Comparison of ENCODE assay signal across 14 cellular contexts in genomic region chr6:155561262-155561970, GRCh38.
A peak's percentile ranks its signal among the peaks of the same experiment; 100 is the strongest.
DNase-seq lines count a peak whose midpoint lies in the region; ATAC-seq and TF ChIP-seq lines count a peak whose summit lies in the region.
"Had no signal": no experiment of that assay in that cellular context is flagged by ENCODE, and none has a peak within 500 bp of the region (broad histone marks: within the 10 kb centered on the region; RNA-seq: fewer than 3 reads in every experiment).

No MANE protein-coding gene starts in this region.

- no peaks in the 10 kb centered on the region for H3K23me2 ChIP-seq in H9 (ENCODE audit: insufficient read length, low read depth, low read length, poor library complexity, severe bottlenecking)

- peaks cover 5 to 11% of the 10 kb centered on the region in 2 experiments for H3K4me1 Mint-ChIP-seq in H9
- H3K4me1 Mint-ChIP-seq: IgD-negative memory B cell had no signal

- TF ChIP-seq POLR2A in IMR-90 (IDR thresholded peaks at IDR 0.05; ENCODE audit: low read depth, low read length) = no peak

- H2BK15ac ChIP-seq in IMR-90 (ENCODE audit: low read depth, low read length) = no peak overlapping the region
- H2BK15ac ChIP-seq in H9 (ENCODE audit: low read depth, low read length) = no peak overlapping the region

- no peak overlapping the region for H2BK20ac ChIP-seq in IMR-90 (ENCODE audit: low read depth, low read length)
- no peak overlapping the region for H2BK20ac ChIP-seq in H9 (ENCODE audit: low read depth, low read length, poor library complexity, severe bottlenecking)

- H2AFZ ChIP-seq in IMR-90 (replicated peaks; ENCODE audit: low read length, poor library complexity) = no peak overlapping the region
- no peak overlapping the region for H2AFZ ChIP-seq in H9 (ENCODE audit: low read length)
- H2AFZ ChIP-seq: PC-9 had no signal

- peaks cover 4 to 12% of the 10 kb centered on the region in 2 experiments; a peak in 4 of 5 replicates for H3K9me3 Mint-ChIP-seq in H9

- H3K27ac ChIP-seq in IMR-90 (ENCODE audit: insufficient read depth, low read length) = no peak overlapping the region
- no peak overlapping the region for H3K27ac ChIP-seq in brain microvascular endothelial cell
- no peak overlapping the region for H3K27ac ChIP-seq in H9 (ENCODE audit: insufficient read length, low read depth, low read length)
- H3K27ac ChIP-seq: PC-9 had no signal

- H4K91ac ChIP-seq in IMR-90 (ENCODE audit: insufficient read depth, low read depth, low read length) = no peak overlapping the region
- no peak overlapping the region for H4K91ac ChIP-seq in H9 (ENCODE audit: insufficient read length, low read depth, low read length)

- no peaks in the 10 kb centered on the region for H3K27me3 Mint-ChIP-seq in H9 (ENCODE audit: low read depth)

- H3K27ac Mint-ChIP-seq in H9 = no peak overlapping the region
- H3K27ac Mint-ChIP-seq: IgD-negative memory B cell had no signal

- no CpG with 5 or more reads among the region's 1 CpG for WGBS in IMR-90 (ENCODE audit: extremely low coverage in 2 of 2, insufficient read length in 1 of 2), 2 experiments
- no CpG with 5 or more reads among the region's 1 CpG for WGBS in H9 (ENCODE audit: extremely low coverage, insufficient read length, low lambda C conversion rate)

- no peak overlapping the region for H4K8ac ChIP-seq in IMR-90 (ENCODE audit: low read depth in 2 of 2, low read length in 2 of 2)
- no peak overlapping the region for H4K8ac ChIP-seq in H9 (replicated peaks; ENCODE audit: insufficient read length, low read depth, low read length)

- H3K56ac ChIP-seq in IMR-90 (ENCODE audit: extremely low read depth, insufficient read depth, low read length) (no peak overlapping the region), H9 (ENCODE audit: insufficient read length, low read depth, low read length) (no peak overlapping the region)

- peaks cover 0 to 11% (median 1%) of the 10 kb centered on the region in 3 experiments; a peak in 4 of 7 replicates for H3K36me3 Mint-ChIP-seq in H9 (ENCODE audit: insufficient read depth in 1 of 3, low read depth in 3 of 3)

- H3K9me3 ChIP-seq in IMR-90 (ENCODE audit: control insufficient read depth, insufficient read depth, low read length) = no peaks in the 10 kb centered on the region
- H3K9me3 ChIP-seq in adipocyte (ENCODE audit: control insufficient read depth, low read length) = no peaks in the 10 kb centered on the region
- no peaks in the 10 kb centered on the region for H3K9me3 ChIP-seq in H9 (ENCODE audit: control insufficient read depth, low read depth, low read length)

- H3K4me1 ChIP-seq in IMR-90 (ENCODE audit: control insufficient read depth, insufficient read depth, low read length) (peaks cover 2% of the 10 kb centered on the region), adipocyte (ENCODE audit: control insufficient read depth, insufficient read depth, low read length) (no peaks in the 10 kb centered on the region), H9 (ENCODE audit: insufficient read depth, low read length) (no peaks in the 10 kb centered on the region)

- no peak overlapping the region for H3K4ac ChIP-seq in IMR-90 (ENCODE audit: low read depth, low read length)
- no peak overlapping the region for H3K4ac ChIP-seq in H9 (ENCODE audit: low read depth, low read length)

- POLR2A ChIA-PET in IMR-90 (lab: Charles Lee; ENCODE audit: unreplicated experiment) = no interaction called here

- intact Hi-C loops in IMR-90 (cut with micrococcal nuclease) = no loop called here
- intact Hi-C loops in left cardiac atrium (cut with DNase I) = no loop called here

- H3K4me2 ChIP-seq in IMR-90 (ENCODE audit: low read depth, low read length) (peak overlapping the region; percentile 28; the same call in 1 of the 2 replicates), H9 (ENCODE audit: insufficient read depth, insufficient read length, low read length) (no peak overlapping the region)
- H3K4me2 ChIP-seq: PC-9 had no signal

- H3K36me3 ChIP-seq in IMR-90 (ENCODE audit: control insufficient read depth, insufficient read depth, low read length) (no peaks in the 10 kb centered on the region), adipocyte (ENCODE audit: control insufficient read depth, insufficient read depth, low read length, severe bottlenecking) (no peaks in the 10 kb centered on the region), brain microvascular endothelial cell (replicated peaks) (no peaks in the 10 kb centered on the region)

- in situ Hi-C loops in IMR-90 (cut with MboI; ENCODE audit: low sequenced_read_pairs) (no loop called here), brain microvascular endothelial cell (cut with HindIII; ENCODE audit: low pct_ligation_motif_present, low sequenced_read_pairs) (no loop called here)

- ATAC-seq in IMR-90 (ENCODE audit: low read depth) = peak; percentile 88
- no peak for ATAC-seq in left cardiac atrium

- no peak overlapping the region for H2BK5ac ChIP-seq in IMR-90 (ENCODE audit: low read depth, low read length, poor library complexity, severe bottlenecking)
- no peak overlapping the region for H2BK5ac ChIP-seq in H9 (ENCODE audit: insufficient read length, low read length)

- H3K9ac ChIP-seq in IMR-90 (ENCODE audit: low read depth, low read length) = no peak overlapping the region
- no peak overlapping the region for H3K9ac ChIP-seq in adipocyte (ENCODE audit: low read length)
- H3K9ac ChIP-seq in H9 (ENCODE audit: extremely low read depth, insufficient read length, low read length) = no peak overlapping the region

- H3K4me3 Mint-ChIP-seq in H9 = no peak overlapping the region
- H3K4me3 Mint-ChIP-seq: IgD-negative memory B cell had no signal

- dilution Hi-C loops in IMR-90 (cut with HindIII; ENCODE audit: low sequenced_read_pairs, unreplicated experiment) = no loop called here

- H3K4me3 ChIP-seq in IMR-90 (ENCODE audit: insufficient read depth, low read depth, low read length) (no peak overlapping the region), adipocyte (ENCODE audit: low read length) (no peak overlapping the region), fibroblast of the aortic adventitia (ENCODE audit: low read depth, low read length) (no peak overlapping the region), brain microvascular endothelial cell (ENCODE audit: low read depth, low read length) (no peak overlapping the region)
- H3K4me3 ChIP-seq: PC-9 had no signal

- no peak overlapping the region for H2AK9ac ChIP-seq in IMR-90 (replicated peaks; ENCODE audit: low read depth, low read length, poor library complexity)

- no peak overlapping the region for H3K23ac ChIP-seq in IMR-90 (ENCODE audit: low read depth, low read length)
- H3K23ac ChIP-seq in H9 (ENCODE audit: insufficient read length, low read depth, low read length) = no peak overlapping the region

- H3K79me1 ChIP-seq in IMR-90 (ENCODE audit: low read depth in 1 of 2, low read length in 2 of 2) (no peaks in the 10 kb centered on the region), H9 (ENCODE audit: insufficient read depth, low read depth, low read length, poor library complexity, severe bottlenecking) (no peaks in the 10 kb centered on the region)

- H3K18ac ChIP-seq in IMR-90 (ENCODE audit: low read depth, low read length) (no peak overlapping the region), H9 (ENCODE audit: insufficient read length, low read depth, low read length) (no peak overlapping the region)

- H3K79me2 ChIP-seq in H9 (ENCODE audit: insufficient read depth, low read length) = no peaks in the 10 kb centered on the region

- no peak overlapping the region for H3T11ph ChIP-seq in H9 (ENCODE audit: low read length)

- DNase-seq in DMS53 (lab: John Stamatoyannopoulos, UW) = peak; percentile 17
- DNase-seq in IMR-90 = peak; percentile 68
- DNase-seq in adipocyte (ENCODE audit: low read depth) = peak; percentile 45
- peak; percentile 3 for DNase-seq in fibroblast of the aortic adventitia (ENCODE audit: low read depth)
- DNase-seq in brain microvascular endothelial cell = no peak
- DNase-seq in left cardiac atrium = no peak
- no peak for DNase-seq in putamen (ENCODE audit: low spot score)
- DNase-seq in H9 = no peak
- DNase-seq: C1 segment of cervical spinal cord, DMS 273 treated with DMSO at 0.1 percent for 48 hours, NCI-H1417, NCI-H2081, PC-9 had no signal

- H4K20me1 ChIP-seq in IMR-90 (ENCODE audit: insufficient read depth, low read length) (no peaks in the 10 kb centered on the region), H9 (ENCODE audit: control insufficient read depth, insufficient read depth, insufficient read length) (no peaks in the 10 kb centered on the region)

- H3K27me3 ChIP-seq in IMR-90 (ENCODE audit: control insufficient read depth, insufficient read depth, low read length) (no peaks in the 10 kb centered on the region), adipocyte (replicated peaks; ENCODE audit: control insufficient read depth, insufficient read depth, low read length) (no peaks in the 10 kb centered on the region), brain microvascular endothelial cell (replicated peaks) (no peaks in the 10 kb centered on the region), H9 (ENCODE audit: insufficient read depth, low read length) (no peaks in the 10 kb centered on the region)

- H2AK5ac ChIP-seq in IMR-90 (ENCODE audit: low read depth, low read length) (no peak overlapping the region), H9 (ENCODE audit: insufficient read length, low read length) (no peak overlapping the region)

- H2BK12ac ChIP-seq in H9 (ENCODE audit: insufficient read length, low read depth, low read length) = no peak overlapping the region

- TF ChIP-seq RAD21 in IMR-90 (IDR thresholded peaks at IDR 0.05; ENCODE audit: low read length) = no peak

- CTCF ChIA-PET in IMR-90 (lab: Yijun Ruan, JAX) = interaction anchor here (0.6 to 1.0 kb wide), 2 partner anchors 22 to 1005 kb away, joined by 3 read pairs; no protein-coding TSS in a partner anchor

- H4K5ac ChIP-seq in IMR-90 (ENCODE audit: low read depth, low read length) (no peak overlapping the region), H9 (ENCODE audit: insufficient read length, low read depth, low read length) (no peak overlapping the region)

- H3K9me1 ChIP-seq in IMR-90 (ENCODE audit: insufficient read depth, low read length) = no peaks in the 10 kb centered on the region

- no peak overlapping the region for H3K14ac ChIP-seq in IMR-90 (replicated peaks; ENCODE audit: low read depth, low read length)
- no peak overlapping the region for H3K14ac ChIP-seq in H9 (ENCODE audit: insufficient read depth, low read length)

- no TSS peak for BruUV-seq in IMR-90 (replicated peaks; lab: Mats Ljungman, UMichigan)

- TF ChIP-seq CTCF in IMR-90 (conservative IDR thresholded peaks at IDR 0.05; ENCODE audit: low read depth, low read length) (no peak), fibroblast of the aortic adventitia (IDR thresholded peaks at IDR 0.05; ENCODE audit: insufficient read depth, low read length) (no peak), brain microvascular endothelial cell (IDR thresholded peaks at IDR 0.05; ENCODE audit: low read depth, low read length, missing control alignments) (no peak), H9 (conservative IDR thresholded peaks at IDR 0.05) (no peak)

- H2BK120ac ChIP-seq in IMR-90 (ENCODE audit: low read depth, low read length) (no peak overlapping the region), H9 (ENCODE audit: low read depth, low read length, poor library complexity, severe bottlenecking) (no peak overlapping the region)

TF ChIP-seq in IMR-90, 13 proteins besides CTCF, POLR2A, EP300 and RAD21 (continues in another document):
- TF ChIP-seq CEBPB (IDR thresholded peaks at IDR 0.05; ENCODE audit: low read depth, low read length) (no peak), MAZ (IDR thresholded peaks at IDR 0.05; ENCODE audit: borderline replicate concordance, low read depth, low read length) (no peak), SMC3 (IDR thresholded peaks at IDR 0.05; ENCODE audit: low read depth, low read length) (no peak)

Comparison
In these comparisons a context has a peak if more than half of its experiments do, and no peak if none do; other contexts are left out.
1. DNase-seq: peak in DMS53 (single experiment), IMR-90 (single experiment), adipocyte (single experiment) and fibroblast of the aortic adventitia (single experiment); none in brain microvascular endothelial cell (single experiment), left cardiac atrium (single experiment), putamen (single experiment) and H9 (single experiment).